11 cellular contexts compared by ENCODE assay signal in genomic region chr22:49671331-49672012, GRCh38.
A peak's percentile ranks its signal among the peaks of the same experiment; 100 is the strongest.
DNase-seq lines count a peak whose midpoint lies in the region; ATAC-seq and TF ChIP-seq lines count a peak whose summit lies in the region.
"Had no signal": no experiment of that assay in that cellular context is flagged by ENCODE, and none has a peak within 500 bp of the region (broad histone marks: within the 10 kb centered on the region; RNA-seq: fewer than 3 reads in every experiment).

No MANE protein-coding gene starts in this region.

- no peak for DNase-seq in activated naive CD4-positive, alpha-beta T cell treated with anti-CD3 and anti-CD28 coated beads for 36 hours
- DNase-seq in activated naive CD4-positive, alpha-beta T cell treated with anti-CD3 and anti-CD28 coated beads, Interleukin-2, amount 50 U/mL, for 72 hours (ENCODE audit: low spot score in 2 of 2), result no peak
- DNase-seq in activated CD8-positive, alpha-beta memory T cell treated with anti-CD3 and anti-CD28 coated beads, Interleukin-2, amount 10 ng/mL, durations not matched to agents 7 days and 5 days, result peak; percentile 33
- DNase-seq in lower lobe of right lung, result peak; percentile 13
- DNase-seq in suprapubic skin (ENCODE audit: low spot score in 2 of 2), result peak in 1 of 2 donors; percentile 38
- no peak for DNase-seq in stimulated activated CD4-positive, alpha-beta T cell treated with anti-CD3 and anti-CD28 coated beads, Interleukin-4, amount 100 ng/mL, for 24 hours
- no peak for DNase-seq in SJCRH30
- DNase-seq in foreskin melanocyte, result no peak
- DNase-seq: stimulated activated CD4-positive, alpha-beta T cell treated with anti-CD3 and anti-CD28 coated beads, Interleukin-1b, Interleukin-23, amount 100 ng/mL, for 48 hours; substantia nigra had no signal

- TF ChIP-seq CTCF in lower lobe of right lung (IDR thresholded peaks at IDR 0.05), result no peak
- TF ChIP-seq CTCF in suprapubic skin (IDR thresholded peaks at IDR 0.05), result no peak

- intact Hi-C loops in activated naive CD4-positive, alpha-beta T cell treated with anti-CD3 and anti-CD28 coated beads for 36 hours (cut with micrococcal nuclease), result no loop called here
- intact Hi-C loops in lower lobe of right lung (cut with DNase I), result no loop called here

- TF ChIP-seq POLR2A in suprapubic skin (IDR thresholded peaks at IDR 0.05), result no peak

- no peak for ATAC-seq in activated naive CD4-positive, alpha-beta T cell treated with anti-CD3 and anti-CD28 coated beads, Interleukin-2, amount 50 U/mL, for 72 hours
- ATAC-seq in activated CD8-positive, alpha-beta memory T cell treated with anti-CD3 and anti-CD28 coated beads, Interleukin-2, amount 10 ng/mL, durations not matched to agents 7 days and 5 days, result no peak
- no peak for ATAC-seq in lower lobe of right lung

- H3K27me3 ChIP-seq in lower lobe of right lung (ENCODE audit: low read depth) (peaks cover 36% of the 10 kb centered on the region), suprapubic skin (peaks cover 82% of the 10 kb centered on the region), SJCRH30 (peaks cover 9% of the 10 kb centered on the region)

- CTCF ChIA-PET in activated naive CD4-positive, alpha-beta T cell treated with anti-CD3 and anti-CD28 coated beads for 36 hours (lab: Charles Lee), result no interaction called here
- CTCF ChIA-PET in activated CD8-positive, alpha-beta memory T cell treated with anti-CD3 and anti-CD28 coated beads, Interleukin-2, amount 10 ng/mL, durations not matched to agents 7 days and 5 days (lab: Charles Lee), result no interaction called here

- H3K27me3 Mint-ChIP-seq in activated naive CD4-positive, alpha-beta T cell treated with anti-CD3 and anti-CD28 coated beads for 36 hours (ENCODE audit: low read depth), result peaks cover 25% of the 10 kb centered on the region
- peaks cover 42% of the 10 kb centered on the region for H3K27me3 Mint-ChIP-seq in activated CD8-positive, alpha-beta memory T cell treated with anti-CD3 and anti-CD28 coated beads, Interleukin-2, amount 10 ng/mL, durations not matched to agents 7 days and 5 days

- no peak for TF ChIP-seq EP300 in suprapubic skin (IDR thresholded peaks at IDR 0.05)

- no peaks in the 10 kb centered on the region for H3K36me3 ChIP-seq in lower lobe of right lung
- H3K36me3 ChIP-seq in suprapubic skin, result no peaks in the 10 kb centered on the region
- H3K36me3 ChIP-seq in SJCRH30, result no peaks in the 10 kb centered on the region
- H3K36me3 ChIP-seq: SJSA1 had no signal

- H3K27ac Mint-ChIP-seq in activated naive CD4-positive, alpha-beta T cell treated with anti-CD3 and anti-CD28 coated beads for 36 hours, result no peak overlapping the region
- H3K27ac Mint-ChIP-seq in activated naive CD4-positive, alpha-beta T cell treated with anti-CD3 and anti-CD28 coated beads, Interleukin-2, amount 50 U/mL, for 72 hours, result no peak overlapping the region
- H3K27ac Mint-ChIP-seq in activated CD8-positive, alpha-beta memory T cell treated with anti-CD3 and anti-CD28 coated beads, Interleukin-2, amount 10 ng/mL, durations not matched to agents 7 days and 5 days, result no peak overlapping the region

- WGBS in suprapubic skin, result 24% methylated on average over 27 of the region's 28 CpGs

- H3K4me3 ChIP-seq in lower lobe of right lung (peak overlapping the region; percentile 50), suprapubic skin (peak overlapping the region; percentile 44), SJCRH30 (no peak overlapping the region)
- H3K4me3 ChIP-seq: SJSA1 had no signal

- H3K4me1 Mint-ChIP-seq in activated naive CD4-positive, alpha-beta T cell treated with anti-CD3 and anti-CD28 coated beads for 36 hours (ENCODE audit: low read depth), result peaks cover 19% of the 10 kb centered on the region
- H3K4me1 Mint-ChIP-seq in activated CD8-positive, alpha-beta memory T cell treated with anti-CD3 and anti-CD28 coated beads, Interleukin-2, amount 10 ng/mL, durations not matched to agents 7 days and 5 days, result peaks cover 12% of the 10 kb centered on the region

- H3K27ac ChIP-seq in lower lobe of right lung (no peak overlapping the region), suprapubic skin (no peak overlapping the region), SJCRH30 (no peak overlapping the region)
- H3K27ac ChIP-seq: SJSA1 had no signal

- H3K9me3 ChIP-seq in lower lobe of right lung (no peaks in the 10 kb centered on the region), suprapubic skin (no peaks in the 10 kb centered on the region), SJCRH30 (replicated peaks) (no peaks in the 10 kb centered on the region; the same call in 1 of the 2 replicates)
- H3K9me3 ChIP-seq: SJSA1 had no signal

- H3K4me3 Mint-ChIP-seq in activated naive CD4-positive, alpha-beta T cell treated with anti-CD3 and anti-CD28 coated beads for 36 hours, result peak overlapping the region; percentile 33
- H3K4me3 Mint-ChIP-seq in activated CD8-positive, alpha-beta memory T cell treated with anti-CD3 and anti-CD28 coated beads, Interleukin-2, amount 10 ng/mL, durations not matched to agents 7 days and 5 days, result peak overlapping the region; percentile 48

- H3K36me3 Mint-ChIP-seq in activated naive CD4-positive, alpha-beta T cell treated with anti-CD3 and anti-CD28 coated beads for 36 hours (ENCODE audit: low read depth), result no peaks in the 10 kb centered on the region
- peaks cover 9 to 15% of the 10 kb centered on the region in 2 donors for H3K36me3 Mint-ChIP-seq in activated naive CD4-positive, alpha-beta T cell treated with anti-CD3 and anti-CD28 coated beads, Interleukin-2, amount 50 U/mL, for 72 hours
- peaks cover 1% of the 10 kb centered on the region for H3K36me3 Mint-ChIP-seq in activated CD8-positive, alpha-beta memory T cell treated with anti-CD3 and anti-CD28 coated beads, Interleukin-2, amount 10 ng/mL, durations not matched to agents 7 days and 5 days

- no peaks in the 10 kb centered on the region for H3K9me3 Mint-ChIP-seq in activated naive CD4-positive, alpha-beta T cell treated with anti-CD3 and anti-CD28 coated beads for 36 hours
- H3K9me3 Mint-ChIP-seq in activated naive CD4-positive, alpha-beta T cell treated with anti-CD3 and anti-CD28 coated beads, Interleukin-2, amount 50 U/mL, for 72 hours, result no peaks in the 10 kb centered on the region
- no peaks in the 10 kb centered on the region for H3K9me3 Mint-ChIP-seq in activated CD8-positive, alpha-beta memory T cell treated with anti-CD3 and anti-CD28 coated beads, Interleukin-2, amount 10 ng/mL, durations not matched to agents 7 days and 5 days (ENCODE audit: low read depth)

- H3K4me1 ChIP-seq in lower lobe of right lung (peaks cover 10% of the 10 kb centered on the region), suprapubic skin (peaks cover 19% of the 10 kb centered on the region), SJCRH30 (no peaks in the 10 kb centered on the region; the same call in 1 of the 2 replicates)
- H3K4me1 ChIP-seq: SJSA1 had no signal

Comparison
In these comparisons a context has a peak if more than half of its experiments do, and no peak if none do; other contexts are left out.
1. DNase-seq: peak in activated CD8-positive, alpha-beta memory T cell treated with anti-CD3 and anti-CD28 coated beads, Interleukin-2, amount 10 ng/mL, durations not matched to agents 7 days and 5 days (single experiment) and lower lobe of right lung (single experiment); none in activated naive CD4-positive, alpha-beta T cell treated with anti-CD3 and anti-CD28 coated beads for 36 hours (single experiment), activated naive CD4-positive, alpha-beta T cell treated with anti-CD3 and anti-CD28 coated beads, Interleukin-2, amount 50 U/mL, for 72 hours (0 of 2), stimulated activated CD4-positive, alpha-beta T cell treated with anti-CD3 and anti-CD28 coated beads, Interleukin-4, amount 100 ng/mL, for 24 hours (single experiment), SJCRH30 (0 of 2) and foreskin melanocyte (single experiment).